In the genomic region with DNA sequence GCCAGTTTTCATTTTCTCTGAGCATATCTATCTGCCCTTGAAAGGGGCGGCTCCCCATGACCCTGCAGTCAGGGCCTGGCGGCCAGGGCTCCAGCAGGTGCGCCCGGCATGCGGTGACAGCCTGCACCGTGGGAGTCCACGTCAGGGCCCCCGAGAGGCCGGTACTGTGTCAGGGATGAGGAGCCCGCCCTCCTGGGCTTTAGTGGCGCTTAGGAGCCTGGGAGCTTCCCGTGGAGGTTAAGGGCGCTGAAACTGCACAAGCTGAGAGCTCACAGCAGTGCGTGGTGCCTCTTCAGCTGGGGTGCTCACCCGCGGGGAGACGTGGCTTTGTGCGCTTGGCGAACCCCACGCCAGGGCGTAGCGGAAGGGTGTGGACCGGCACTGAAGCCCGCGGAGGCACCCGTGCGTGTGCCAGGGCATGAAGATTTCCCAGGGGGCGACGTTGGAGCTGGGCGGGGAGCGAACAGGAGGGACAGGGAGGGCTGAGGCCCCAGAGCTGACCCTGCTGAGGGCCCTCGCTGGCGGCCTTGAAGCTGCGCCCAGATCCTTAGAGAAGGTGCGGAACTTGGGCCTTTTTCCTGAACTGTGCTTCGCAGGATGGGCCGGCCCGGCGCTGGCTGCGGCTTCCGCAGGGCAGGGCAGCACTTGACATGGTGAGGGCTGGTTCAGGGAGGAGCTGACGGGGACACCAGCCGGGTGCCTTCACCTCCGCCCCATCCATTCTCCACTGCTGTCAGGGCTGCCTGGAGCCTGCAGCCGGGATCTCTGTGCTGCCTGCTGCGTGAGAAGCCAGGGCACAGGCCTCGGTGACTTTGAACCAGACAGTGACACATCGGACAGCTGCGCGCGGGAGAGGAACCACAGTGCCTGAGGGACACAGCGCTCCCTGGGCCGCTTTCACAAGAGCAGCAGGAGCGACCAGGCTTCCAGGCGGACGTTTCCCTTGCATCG, we compare ENCODE assay signal across 1 cellular context.
TF ChIP-seq lines count a peak whose summit lies in the region.

No MANE protein-coding gene starts in this region.

TF ChIP-seq in GM23338, 12 proteins besides CTCF, POLR2A, EP300 and RAD21:
- TF ChIP-seq, protein P1, sequence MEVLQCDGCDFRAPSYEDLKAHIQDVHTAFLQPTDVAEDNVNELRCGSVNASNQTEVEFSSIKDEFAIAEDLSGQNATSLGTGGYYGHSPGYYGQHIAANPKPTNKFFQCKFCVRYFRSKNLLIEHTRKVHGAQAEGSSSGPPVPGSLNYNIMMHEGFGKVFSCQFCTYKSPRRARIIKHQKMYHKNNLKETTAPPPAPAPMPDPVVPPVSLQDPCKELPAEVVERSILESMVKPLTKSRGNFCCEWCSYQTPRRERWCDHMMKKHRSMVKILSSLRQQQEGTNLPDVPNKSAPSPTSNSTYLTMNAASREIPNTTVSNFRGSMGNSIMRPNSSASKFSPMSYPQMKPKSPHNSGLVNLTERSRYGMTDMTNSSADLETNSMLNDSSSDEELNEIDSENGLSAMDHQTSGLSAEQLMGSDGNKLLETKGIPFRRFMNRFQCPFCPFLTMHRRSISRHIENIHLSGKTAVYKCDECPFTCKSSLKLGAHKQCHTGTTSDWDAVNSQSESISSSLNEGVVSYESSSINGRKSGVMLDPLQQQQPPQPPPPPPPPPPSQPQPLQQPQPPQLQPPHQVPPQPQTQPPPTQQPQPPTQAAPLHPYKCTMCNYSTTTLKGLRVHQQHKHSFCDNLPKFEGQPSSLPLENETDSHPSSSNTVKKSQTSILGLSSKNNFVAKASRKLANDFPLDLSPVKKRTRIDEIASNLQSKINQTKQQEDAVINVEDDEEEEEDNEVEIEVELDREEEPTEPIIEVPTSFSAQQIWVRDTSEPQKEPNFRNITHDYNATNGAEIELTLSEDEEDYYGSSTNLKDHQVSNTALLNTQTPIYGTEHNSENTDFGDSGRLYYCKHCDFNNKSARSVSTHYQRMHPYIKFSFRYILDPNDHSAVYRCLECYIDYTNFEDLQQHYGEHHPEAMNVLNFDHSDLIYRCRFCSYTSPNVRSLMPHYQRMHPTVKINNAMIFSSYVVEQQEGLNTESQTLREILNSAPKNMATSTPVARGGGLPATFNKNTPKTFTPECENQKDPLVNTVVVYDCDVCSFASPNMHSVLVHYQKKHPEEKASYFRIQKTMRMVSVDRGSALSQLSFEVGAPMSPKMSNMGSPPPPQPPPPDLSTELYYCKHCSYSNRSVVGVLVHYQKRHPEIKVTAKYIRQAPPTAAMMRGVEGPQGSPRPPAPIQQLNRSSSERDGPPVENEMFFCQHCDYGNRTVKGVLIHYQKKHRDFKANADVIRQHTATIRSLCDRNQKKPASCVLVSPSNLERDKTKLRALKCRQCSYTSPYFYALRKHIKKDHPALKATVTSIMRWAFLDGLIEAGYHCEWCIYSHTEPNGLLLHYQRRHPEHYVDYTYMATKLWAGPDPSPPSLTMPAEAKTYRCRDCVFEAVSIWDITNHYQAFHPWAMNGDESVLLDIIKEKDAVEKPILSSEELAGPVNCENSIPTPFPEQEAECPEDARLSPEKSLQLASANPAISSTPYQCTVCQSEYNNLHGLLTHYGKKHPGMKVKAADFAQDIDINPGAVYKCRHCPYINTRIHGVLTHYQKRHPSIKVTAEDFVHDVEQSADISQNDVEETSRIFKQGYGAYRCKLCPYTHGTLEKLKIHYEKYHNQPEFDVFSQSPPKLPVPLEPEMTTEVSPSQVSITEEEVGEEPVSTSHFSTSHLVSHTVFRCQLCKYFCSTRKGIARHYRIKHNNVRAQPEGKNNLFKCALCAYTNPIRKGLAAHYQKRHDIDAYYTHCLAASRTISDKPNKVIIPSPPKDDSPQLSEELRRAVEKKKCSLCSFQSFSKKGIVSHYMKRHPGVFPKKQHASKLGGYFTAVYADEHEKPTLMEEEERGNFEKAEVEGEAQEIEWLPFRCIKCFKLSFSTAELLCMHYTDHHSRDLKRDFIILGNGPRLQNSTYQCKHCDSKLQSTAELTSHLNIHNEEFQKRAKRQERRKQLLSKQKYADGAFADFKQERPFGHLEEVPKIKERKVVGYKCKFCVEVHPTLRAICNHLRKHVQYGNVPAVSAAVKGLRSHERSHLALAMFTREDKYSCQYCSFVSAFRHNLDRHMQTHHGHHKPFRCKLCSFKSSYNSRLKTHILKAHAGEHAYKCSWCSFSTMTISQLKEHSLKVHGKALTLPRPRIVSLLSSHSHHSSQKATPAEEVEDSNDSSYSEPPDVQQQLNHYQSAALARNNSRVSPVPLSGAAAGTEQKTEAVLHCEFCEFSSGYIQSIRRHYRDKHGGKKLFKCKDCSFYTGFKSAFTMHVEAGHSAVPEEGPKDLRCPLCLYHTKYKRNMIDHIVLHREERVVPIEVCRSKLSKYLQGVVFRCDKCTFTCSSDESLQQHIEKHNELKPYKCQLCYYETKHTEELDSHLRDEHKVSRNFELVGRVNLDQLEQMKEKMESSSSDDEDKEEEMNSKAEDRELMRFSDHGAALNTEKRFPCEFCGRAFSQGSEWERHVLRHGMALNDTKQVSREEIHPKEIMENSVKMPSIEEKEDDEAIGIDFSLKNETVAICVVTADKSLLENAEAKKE (CRISPR knock-in tag; IDR thresholded peaks at IDR 0.05) = no peak
- TF ChIP-seq, protein P2, sequence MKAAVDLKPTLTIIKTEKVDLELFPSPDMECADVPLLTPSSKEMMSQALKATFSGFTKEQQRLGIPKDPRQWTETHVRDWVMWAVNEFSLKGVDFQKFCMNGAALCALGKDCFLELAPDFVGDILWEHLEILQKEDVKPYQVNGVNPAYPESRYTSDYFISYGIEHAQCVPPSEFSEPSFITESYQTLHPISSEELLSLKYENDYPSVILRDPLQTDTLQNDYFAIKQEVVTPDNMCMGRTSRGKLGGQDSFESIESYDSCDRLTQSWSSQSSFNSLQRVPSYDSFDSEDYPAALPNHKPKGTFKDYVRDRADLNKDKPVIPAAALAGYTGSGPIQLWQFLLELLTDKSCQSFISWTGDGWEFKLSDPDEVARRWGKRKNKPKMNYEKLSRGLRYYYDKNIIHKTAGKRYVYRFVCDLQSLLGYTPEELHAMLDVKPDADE (IDR thresholded peaks at IDR 0.05) = no peak
- TF ChIP-seq EZH2phosphoT487 (IDR thresholded peaks at IDR 0.05; ENCODE audit: unreplicated experiment) (no peak), NANOG (IDR thresholded peaks at IDR 0.05; ENCODE audit: borderline replicate concordance) (no peak), JUNB (IDR thresholded peaks at IDR 0.05; ENCODE audit: unreplicated experiment) (no peak), ZNF114 (CRISPR knock-in tag; IDR thresholded peaks at IDR 0.05) (no peak), ZNF331 (CRISPR knock-in tag; IDR thresholded peaks at IDR 0.05; ENCODE audit: low read depth) (no peak), POLR2AphosphoS5 (IDR thresholded peaks at IDR 0.05; ENCODE audit: low read depth) (no peak), CREB1 (CRISPR knock-in tag; IDR thresholded peaks at IDR 0.05; ENCODE audit: low read depth) (no peak)
- TF ChIP-seq, protein P3, sequence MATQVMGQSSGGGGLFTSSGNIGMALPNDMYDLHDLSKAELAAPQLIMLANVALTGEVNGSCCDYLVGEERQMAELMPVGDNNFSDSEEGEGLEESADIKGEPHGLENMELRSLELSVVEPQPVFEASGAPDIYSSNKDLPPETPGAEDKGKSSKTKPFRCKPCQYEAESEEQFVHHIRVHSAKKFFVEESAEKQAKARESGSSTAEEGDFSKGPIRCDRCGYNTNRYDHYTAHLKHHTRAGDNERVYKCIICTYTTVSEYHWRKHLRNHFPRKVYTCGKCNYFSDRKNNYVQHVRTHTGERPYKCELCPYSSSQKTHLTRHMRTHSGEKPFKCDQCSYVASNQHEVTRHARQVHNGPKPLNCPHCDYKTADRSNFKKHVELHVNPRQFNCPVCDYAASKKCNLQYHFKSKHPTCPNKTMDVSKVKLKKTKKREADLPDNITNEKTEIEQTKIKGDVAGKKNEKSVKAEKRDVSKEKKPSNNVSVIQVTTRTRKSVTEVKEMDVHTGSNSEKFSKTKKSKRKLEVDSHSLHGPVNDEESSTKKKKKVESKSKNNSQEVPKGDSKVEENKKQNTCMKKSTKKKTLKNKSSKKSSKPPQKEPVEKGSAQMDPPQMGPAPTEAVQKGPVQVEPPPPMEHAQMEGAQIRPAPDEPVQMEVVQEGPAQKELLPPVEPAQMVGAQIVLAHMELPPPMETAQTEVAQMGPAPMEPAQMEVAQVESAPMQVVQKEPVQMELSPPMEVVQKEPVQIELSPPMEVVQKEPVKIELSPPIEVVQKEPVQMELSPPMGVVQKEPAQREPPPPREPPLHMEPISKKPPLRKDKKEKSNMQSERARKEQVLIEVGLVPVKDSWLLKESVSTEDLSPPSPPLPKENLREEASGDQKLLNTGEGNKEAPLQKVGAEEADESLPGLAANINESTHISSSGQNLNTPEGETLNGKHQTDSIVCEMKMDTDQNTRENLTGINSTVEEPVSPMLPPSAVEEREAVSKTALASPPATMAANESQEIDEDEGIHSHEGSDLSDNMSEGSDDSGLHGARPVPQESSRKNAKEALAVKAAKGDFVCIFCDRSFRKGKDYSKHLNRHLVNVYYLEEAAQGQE (IDR thresholded peaks at IDR 0.05; ENCODE audit: unreplicated experiment) = no peak
